ENCODE assay signal across 8 cellular contexts in genomic region chr4:30722916-30723270, GRCh38. TPM values are rescaled to one million over a fixed set of nuclear protein-coding genes. Genes with fewer than 3 reads are reported as not detected.
DNase-seq lines count a peak whose midpoint lies in the region; ATAC-seq, FAIRE-seq and TF ChIP-seq lines count a peak whose summit lies in the region.

No MANE protein-coding gene starts in this region.

- H3K27me3 ChIP-seq in heart left ventricle: peaks cover 0 to 64% (median 11%) of the 10 kb centered on the region in 9 donors
- H3K27me3 ChIP-seq in ovary: no peaks in the 10 kb centered on the region

- TF ChIP-seq EP300 in ovary (IDR thresholded peaks at IDR 0.05): no peak

- no peak overlapping the region for H3K4me3 Mint-ChIP-seq in activated CD8-positive, alpha-beta T cell treated with anti-CD3 and anti-CD28 coated beads, Interleukin-2, amount 10 ng/mL, durations not matched to agents 7 days and 5 days

- CTCF ChIA-PET in activated CD8-positive, alpha-beta T cell treated with anti-CD3 and anti-CD28 coated beads, Interleukin-2, amount 10 ng/mL, durations not matched to agents 7 days and 5 days (lab: Charles Lee): no interaction called here

- no peaks in the 10 kb centered on the region for H3K9me3 Mint-ChIP-seq in activated CD8-positive, alpha-beta T cell treated with anti-CD3 and anti-CD28 coated beads, Interleukin-2, amount 10 ng/mL, durations not matched to agents 7 days and 5 days (ENCODE audit: insufficient read depth)

- H3K4me1 ChIP-seq in heart left ventricle (peaks cover 0 to 37% (median 5%) of the 10 kb centered on the region in 12 donors), ovary (ENCODE audit: insufficient read depth) (peaks cover 2% of the 10 kb centered on the region)

- peak overlapping the region; percentile 16 for H3K27ac Mint-ChIP-seq in activated CD8-positive, alpha-beta T cell treated with anti-CD3 and anti-CD28 coated beads, Interleukin-2, amount 10 ng/mL, durations not matched to agents 7 days and 5 days

- POLR2A ChIA-PET in activated CD8-positive, alpha-beta T cell treated with anti-CD3 and anti-CD28 coated beads, Interleukin-2, amount 10 ng/mL, durations not matched to agents 7 days and 5 days (lab: Charles Lee): no interaction called here

- H3K9me3 ChIP-seq in heart left ventricle (no peaks in the 10 kb centered on the region), ovary (no peaks in the 10 kb centered on the region)

- TF ChIP-seq POLR2A in heart left ventricle (IDR thresholded peaks at IDR 0.05) (no peak), ovary (IDR thresholded peaks at IDR 0.05) (no peak)

- H3K4me3 ChIP-seq in heart left ventricle (peak overlapping the region; percentile 21 to 78 (median 65)), ovary (peak overlapping the region; percentile 57)

- peaks cover 11% of the 10 kb centered on the region for H3K36me3 Mint-ChIP-seq in activated CD8-positive, alpha-beta T cell treated with anti-CD3 and anti-CD28 coated beads, Interleukin-2, amount 10 ng/mL, durations not matched to agents 7 days and 5 days (ENCODE audit: low read depth)

- no peak for ATAC-seq in activated CD8-positive, alpha-beta T cell treated with anti-CD3 and anti-CD28 coated beads, Interleukin-2, amount 10 ng/mL, durations not matched to agents 7 days and 5 days
- ATAC-seq in heart left ventricle (no peak), GM18858 (IDR thresholded peaks at IDR 0.05; ENCODE audit: unreplicated experiment) (no peak), HG03135 (IDR thresholded peaks at IDR 0.05; ENCODE audit: unreplicated experiment) (no peak), GM18519 (IDR thresholded peaks at IDR 0.05; ENCODE audit: low FRiP score, unreplicated experiment) (no peak)

- intact Hi-C loops in heart left ventricle (cut with DNase I): loop anchor here in 5 of 10 donors (5.0 to 10.0 kb wide), 6 partner anchors 212 to 319 kb away; no protein-coding TSS in a partner anchor
- intact Hi-C loops in ovary (cut with DNase I): no loop called here

- H3K36me3 ChIP-seq in heart left ventricle: no peaks in the 10 kb centered on the region
- no peaks in the 10 kb centered on the region for H3K36me3 ChIP-seq in ovary

- TF ChIP-seq CTCF in C4-2B (conservative IDR thresholded peaks at IDR 0.05): no peak
- no peak for TF ChIP-seq CTCF in heart left ventricle (IDR thresholded peaks at IDR 0.05)
- TF ChIP-seq CTCF in ovary (IDR thresholded peaks at IDR 0.05): no peak

- peak overlapping the region; percentile 68; the same call in 1 of the 2 replicates for H3K27ac ChIP-seq in C4-2B
- peak overlapping the region in 7 of 12 donors; percentile 54 to 87 (median 75) for H3K27ac ChIP-seq in heart left ventricle
- H3K27ac ChIP-seq in ovary: no peak overlapping the region

- peaks cover 42% of the 10 kb centered on the region for H3K27me3 Mint-ChIP-seq in activated CD8-positive, alpha-beta T cell treated with anti-CD3 and anti-CD28 coated beads, Interleukin-2, amount 10 ng/mL, durations not matched to agents 7 days and 5 days (ENCODE audit: low read depth)

- 9 to 13% (median 11%) methylated on average over 22 to 25 of the region's 25 CpGs for WGBS in heart left ventricle, 4 donors
- 67 to 74% (median 70%) methylated on average over 25 of the region's 25 CpGs for WGBS in ovary, 3 donors

- no peak for DNase-seq in activated CD8-positive, alpha-beta T cell treated with anti-CD3 and anti-CD28 coated beads, Interleukin-2, amount 10 ng/mL, durations not matched to agents 7 days and 5 days
- peak in 1 of 5 donors; percentile 27 for DNase-seq in heart left ventricle
- no peak for DNase-seq in ovary
- no peak for DNase-seq in RCC 7860 (ENCODE audit: low spot score)

- FAIRE-seq in RCC 7860 (lab: Jason Lieb, UNC): no peak

- H3K4me1 Mint-ChIP-seq in activated CD8-positive, alpha-beta T cell treated with anti-CD3 and anti-CD28 coated beads, Interleukin-2, amount 10 ng/mL, durations not matched to agents 7 days and 5 days (ENCODE audit: low read depth): peaks cover 21% of the 10 kb centered on the region

RNA-seq across cellular contexts. Expression of gene PCDH7, which starts 2.7 kb away (rescaled TPM):
- total RNA-seq in activated CD8-positive, alpha-beta T cell treated with anti-CD3 and anti-CD28 coated beads, Interleukin-2, amount 10 ng/mL, durations not matched to agents 7 days and 5 days: not detected
- total RNA-seq in heart left ventricle: 100 to 1,000 TPM in 5 of 9 donors, 10 to 100 TPM in 4; 51.4 to 166 (median 107) TPM
- polyA plus RNA-seq in heart left ventricle: 10 to 100 TPM in 1 of 2 donors, 1 to 10 TPM in 1; 9.4 to 39.8 TPM
- total RNA-seq in ovary: 10 to 100 TPM in 5 of 7 donors, 1 to 10 TPM in 2; 3.7 to 35.2 (median 17.5) TPM
- polyA plus RNA-seq in ovary: 1 to 10 TPM; 5.9 to 6.3 TPM

Comparison
In these comparisons a context has a peak if more than half of its experiments do, and no peak if none do; other contexts are left out.
1. H3K27ac ChIP-seq: peak in C4-2B (single experiment) and heart left ventricle (7 of 12); none in ovary (0 of 2).
2. RNA of gene PCDH7, which starts 2.7 kb away (total RNA-seq): 51.4 to 166 TPM in heart left ventricle and 3.7 to 35.2 TPM in ovary; not detected in activated CD8-positive, alpha-beta T cell treated with anti-CD3 and anti-CD28 coated beads, Interleukin-2, amount 10 ng/mL, durations not matched to agents 7 days and 5 days; every median in the first group is over 4 times any median in the second.